Comparison of ENCODE assay signal across 8 cellular contexts in genomic region chr16:71537643-71538042, GRCh38. TPM values are rescaled to one million over a fixed set of nuclear protein-coding genes. Genes with fewer than 3 reads are reported as not detected.
DNase-seq lines count a peak whose midpoint lies in the region; ATAC-seq lines count a peak whose summit lies in the region.

No MANE protein-coding gene starts in this region.

- H3K27me3 ChIP-seq in CD4-positive, alpha-beta memory T cell (ENCODE audit: insufficient read depth, low read length), result no peaks in the 10 kb centered on the region

- peak; percentile 73 for ATAC-seq in GM19035 (IDR thresholded peaks at IDR 0.05; ENCODE audit: unreplicated experiment)
- peak; percentile 53 to 68 for ATAC-seq in naive thymus-derived CD8-positive, alpha-beta T cell

- POLR2A ChIA-PET in CD4-positive, alpha-beta memory T cell (lab: Charles Lee; ENCODE audit: partially characterized antibody), result no interaction called here
- POLR2A ChIA-PET in naive thymus-derived CD8-positive, alpha-beta T cell (lab: Charles Lee), result no interaction called here

- no peaks in the 10 kb centered on the region for H3K36me3 ChIP-seq in CD4-positive, alpha-beta memory T cell (ENCODE audit: insufficient read depth, low read length)

- peaks cover 0 to 4% (median 4%) of the 10 kb centered on the region in 4 donors for H3K4me1 Mint-ChIP-seq in CD4-positive, alpha-beta memory T cell
- peaks cover 3 to 7% (median 5%) of the 10 kb centered on the region in 4 donors for H3K4me1 Mint-ChIP-seq in naive thymus-derived CD8-positive, alpha-beta T cell

- CTCF ChIA-PET in CD4-positive, alpha-beta memory T cell (lab: Charles Lee; ENCODE audit: partially characterized antibody), result interaction anchor here (1.1 to 1.7 kb wide), 3 partner anchors 9 to 73 kb away, joined by 4 to 9 read pairs (median 4); no protein-coding TSS in a partner anchor

- peak in 4 of 5 donors; percentile 3 to 19 (median 8) for DNase-seq in CD4-positive, alpha-beta memory T cell
- DNase-seq in Kasumi-1 (lab: John Stamatoyannopoulos, UW) (peak; percentile 46 to 73), T-helper 1 cell (peak in 3 of 5 donors; percentile 5 to 11 (median 5)), GF-D8 (lab: John Stamatoyannopoulos, UW) (no peak)
- peak; percentile 3 for DNase-seq in effector CD4-positive, alpha-beta T cell
- peak in 6 of 10 donors; percentile 1 to 27 (median 10) for DNase-seq in naive thymus-derived CD8-positive, alpha-beta T cell
- no peak for DNase-seq in NK-92 treated with Interleukin-12 subunit alpha and Interleukin-12 subunit beta, amount 100 ng/mL, for 24 hours (lab: John Stamatoyannopoulos, UW)

- H3K4me1 ChIP-seq in CD4-positive, alpha-beta memory T cell (ENCODE audit: insufficient read depth, low read length), result no peaks in the 10 kb centered on the region

- H3K36me3 Mint-ChIP-seq in CD4-positive, alpha-beta memory T cell, result no peaks in the 10 kb centered on the region
- peaks cover 0 to 2% (median 0%) of the 10 kb centered on the region in 3 donors for H3K36me3 Mint-ChIP-seq in naive thymus-derived CD8-positive, alpha-beta T cell

- intact Hi-C loops in CD4-positive, alpha-beta memory T cell (cut with micrococcal nuclease), result loop anchor here (1.0 kb wide), 1 partner anchor 125 kb away; no protein-coding TSS in a partner anchor

- no peak overlapping the region for H3K4me3 ChIP-seq in CD4-positive, alpha-beta memory T cell (ENCODE audit: low read length in 2 of 2)

- no peak overlapping the region for H3K27ac ChIP-seq in CD4-positive, alpha-beta memory T cell (ENCODE audit: low read depth, low read length)

- no peaks in the 10 kb centered on the region for H3K9me3 Mint-ChIP-seq in CD4-positive, alpha-beta memory T cell
- H3K9me3 Mint-ChIP-seq in naive thymus-derived CD8-positive, alpha-beta T cell, result no peaks in the 10 kb centered on the region

- no peaks in the 10 kb centered on the region for H3K9me3 ChIP-seq in CD4-positive, alpha-beta memory T cell (ENCODE audit: control insufficient read depth in 1 of 2, low read length in 2 of 2)

- H3K4me3 Mint-ChIP-seq in CD4-positive, alpha-beta memory T cell, result no peak overlapping the region
- no peak overlapping the region for H3K4me3 Mint-ChIP-seq in naive thymus-derived CD8-positive, alpha-beta T cell

- H3K27ac Mint-ChIP-seq in CD4-positive, alpha-beta memory T cell, result no peak overlapping the region
- no peak overlapping the region for H3K27ac Mint-ChIP-seq in naive thymus-derived CD8-positive, alpha-beta T cell

- peaks cover 4 to 6% of the 10 kb centered on the region in 2 donors for H3K27me3 Mint-ChIP-seq in CD4-positive, alpha-beta memory T cell
- H3K27me3 Mint-ChIP-seq in naive thymus-derived CD8-positive, alpha-beta T cell, result peaks cover 4 to 9% (median 6%) of the 10 kb centered on the region in 5 donors

RNA-seq across cellular contexts. Expression of gene CHST4, which starts 11.4 kb away (rescaled TPM):
- total RNA-seq in CD4-positive, alpha-beta memory T cell, result not detected
- polyA plus RNA-seq in CD4-positive, alpha-beta memory T cell, result not detected
- total RNA-seq in naive thymus-derived CD8-positive, alpha-beta T cell, result not detected
- not detected for polyA plus RNA-seq in naive thymus-derived CD8-positive, alpha-beta T cell

RNA-seq across cellular contexts. Expression of gene TAT, which starts 39.2 kb away (rescaled TPM):
- not detected for total RNA-seq in CD4-positive, alpha-beta memory T cell
- not detected for polyA plus RNA-seq in CD4-positive, alpha-beta memory T cell
- total RNA-seq in naive thymus-derived CD8-positive, alpha-beta T cell, result not detected
- not detected for polyA plus RNA-seq in naive thymus-derived CD8-positive, alpha-beta T cell

RNA-seq across cellular contexts. Expression of gene ZNF19, which starts 48.5 kb away (rescaled TPM):
- 1 to 10 TPM; 8.1 to 9.3 TPM for total RNA-seq in CD4-positive, alpha-beta memory T cell
- 1 to 10 TPM in 1 of 2 donors, under 1 TPM in 1; 1.00 to 1.8 TPM for polyA plus RNA-seq in CD4-positive, alpha-beta memory T cell
- 10 to 100 TPM; 15.0 to 17.5 TPM for total RNA-seq in naive thymus-derived CD8-positive, alpha-beta T cell
- 1 to 10 TPM in 2 of 3 donors, under 1 TPM in 1; 0.27 to 2.3 (median 2.1) TPM for polyA plus RNA-seq in naive thymus-derived CD8-positive, alpha-beta T cell

Comparison
In these comparisons a context has a peak if more than half of its experiments do, and no peak if none do; other contexts are left out.
1. DNase-seq: peak in CD4-positive, alpha-beta memory T cell (4 of 5), Kasumi-1 (2 of 2), T-helper 1 cell (3 of 5), effector CD4-positive, alpha-beta T cell (single experiment) and naive thymus-derived CD8-positive, alpha-beta T cell (6 of 10); none in NK-92 treated with Interleukin-12 subunit alpha and Interleukin-12 subunit beta, amount 100 ng/mL, for 24 hours (single experiment) and GF-D8 (single experiment).